8 cellular contexts compared by ENCODE assay signal in the genomic region with DNA sequence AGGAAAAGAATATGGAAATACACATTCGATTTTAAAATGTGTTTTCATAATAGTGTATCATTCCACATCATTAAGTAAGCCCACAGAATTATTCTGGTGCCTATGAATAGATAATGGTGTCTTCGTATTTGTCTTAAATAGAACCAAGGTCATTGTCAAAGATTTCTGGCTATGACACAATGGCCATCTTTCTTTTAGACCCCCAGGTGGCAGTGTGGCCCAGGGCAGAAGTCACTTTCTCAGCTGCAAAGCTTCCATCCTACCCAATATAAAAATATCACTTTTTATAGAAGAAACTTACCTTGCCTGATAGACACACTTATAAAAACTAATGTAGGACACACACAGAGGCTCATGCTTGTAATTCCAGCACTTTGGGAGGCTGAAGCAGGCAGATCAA. TPM values are rescaled to one million over a fixed set of nuclear protein-coding genes. Genes with fewer than 3 reads are reported as not detected.
DNase-seq lines count a peak whose midpoint lies in the region; ATAC-seq lines count a peak whose summit lies in the region.

No MANE protein-coding gene starts in this region.

- no peak for ATAC-seq in GM21515 (IDR thresholded peaks at IDR 0.05; ENCODE audit: unreplicated experiment)

- DNase-seq in activated CD8-positive, alpha-beta memory T cell treated with anti-CD3 and anti-CD28 coated beads, Interleukin-2, amount 50 U/mL, for 4 hours, result peak; percentile 18
- DNase-seq in activated CD8-positive, alpha-beta memory T cell treated with anti-CD3 and anti-CD28 coated beads, Interleukin-2, amount 50 U/mL, for 48 hours, result no peak
- DNase-seq in HS-5 (ENCODE audit: low read depth), result peak; percentile 3
- peak; percentile 16 for DNase-seq in UCSD-AML1 (lab: John Stamatoyannopoulos, UW; ENCODE audit: unreplicated experiment)
- peak; percentile 26 for DNase-seq in iPS-NIHi11 (ENCODE audit: low spot score)
- no peak for DNase-seq in mesenteric fat pad (ENCODE audit: low spot score)
- no peak for DNase-seq in OCI-M2 (lab: John Stamatoyannopoulos, UW; ENCODE audit: unreplicated experiment)

RNA-seq across cellular contexts. Expression of a gene that starts 57.5 kb away (rescaled TPM):
- total RNA-seq in mesenteric fat pad, result 3.3 TPM

RNA-seq across cellular contexts. Expression of a gene that starts 57.7 kb away (rescaled TPM):
- total RNA-seq in mesenteric fat pad, result 23.4 TPM

Comparison
In these comparisons a context has a peak if more than half of its experiments do, and no peak if none do; other contexts are left out.
1. DNase-seq: peak in activated CD8-positive, alpha-beta memory T cell treated with anti-CD3 and anti-CD28 coated beads, Interleukin-2, amount 50 U/mL, for 4 hours (single experiment), HS-5 (single experiment), UCSD-AML1 (single experiment) and iPS-NIHi11 (single experiment); none in activated CD8-positive, alpha-beta memory T cell treated with anti-CD3 and anti-CD28 coated beads, Interleukin-2, amount 50 U/mL, for 48 hours (single experiment), mesenteric fat pad (single experiment) and OCI-M2 (single experiment).